8 cellular contexts compared by ENCODE assay signal in genomic region chr15:31396881-31397560, GRCh38.
A peak's percentile ranks its signal among the peaks of the same experiment; 100 is the strongest.
DNase-seq lines count a peak whose midpoint lies in the region; ATAC-seq, FAIRE-seq and TF ChIP-seq lines count a peak whose summit lies in the region.

No MANE protein-coding gene starts in this region.

- no peak overlapping the region for H3K4me3 ChIP-seq in cardiac fibroblast (replicated peaks in 1 of 2; ENCODE audit: low read depth in 2 of 2, low read length in 2 of 2)
- H3K4me3 ChIP-seq in subcutaneous abdominal adipose tissue (ENCODE audit: low read depth in 1 of 5, low read length in 5 of 5): peak overlapping the region in 4 of 5 donors; percentile 26 to 48 (median 42)

- no peaks in the 10 kb centered on the region for H3K27me3 ChIP-seq in layer of hippocampus (ENCODE audit: control insufficient read depth, insufficient read depth, low read length)
- H3K27me3 ChIP-seq in subcutaneous abdominal adipose tissue (ENCODE audit: control insufficient read depth in 5 of 5, insufficient read depth in 4 of 5, low read length in 5 of 5): no peaks in the 10 kb centered on the region

- H3K36me3 ChIP-seq in subcutaneous abdominal adipose tissue (ENCODE audit: control insufficient read depth in 5 of 5, insufficient read depth in 5 of 5, low read length in 5 of 5): no peaks in the 10 kb centered on the region

- no peak for TF ChIP-seq CTCF in cardiac fibroblast (IDR thresholded peaks at IDR 0.05; ENCODE audit: low read depth, low read length)

- H3K27ac ChIP-seq in layer of hippocampus (ENCODE audit: low read depth, low read length) (peak overlapping the region; percentile 30), subcutaneous abdominal adipose tissue (ENCODE audit: low read depth, low read length) (peak overlapping the region; percentile 67)

- no peaks in the 10 kb centered on the region for H3K9me3 ChIP-seq in subcutaneous abdominal adipose tissue (ENCODE audit: control insufficient read depth in 5 of 5, low read length in 5 of 5)

- DNase-seq in GM12892 (ENCODE audit: insufficient read length): no peak
- peak; percentile 64 for DNase-seq in NCI-H510A (lab: John Stamatoyannopoulos, UW)
- DNase-seq in cardiac fibroblast (ENCODE audit: low read depth in 2 of 2): peak; percentile 85 to 91
- DNase-seq in SIG-M5 (lab: John Stamatoyannopoulos, UW): no peak
- no peak for DNase-seq in central memory CD4-positive, alpha-beta T cell

- H3K4me1 ChIP-seq in subcutaneous abdominal adipose tissue (ENCODE audit: control insufficient read depth in 5 of 5, insufficient read depth in 5 of 5, low read length in 5 of 5): peaks cover 0 to 32% (median 30%) of the 10 kb centered on the region in 5 donors

- H3K9ac ChIP-seq in subcutaneous abdominal adipose tissue (ENCODE audit: low read length in 5 of 5): peak overlapping the region in 3 of 5 donors; percentile 40 to 66 (median 42)

- ATAC-seq in HG03378 (IDR thresholded peaks at IDR 0.05; ENCODE audit: unreplicated experiment): no peak

- no peak for TF ChIP-seq POLR2A in GM12892 (IDR thresholded peaks at IDR 0.05; ENCODE audit: low read depth, low read length)

- FAIRE-seq in GM12892 (lab: Jason Lieb, UNC): peak; percentile 24

Comparison
In these comparisons a context has a peak if more than half of its experiments do, and no peak if none do; other contexts are left out.
1. DNase-seq: peak in NCI-H510A (single experiment) and cardiac fibroblast (2 of 2); none in GM12892 (single experiment), SIG-M5 (single experiment) and central memory CD4-positive, alpha-beta T cell (single experiment).
2. H3K4me3 ChIP-seq: peak in subcutaneous abdominal adipose tissue (4 of 5); none in cardiac fibroblast (0 of 2).